Comparison of ENCODE assay signal across 1 cellular context in the genomic region with DNA sequence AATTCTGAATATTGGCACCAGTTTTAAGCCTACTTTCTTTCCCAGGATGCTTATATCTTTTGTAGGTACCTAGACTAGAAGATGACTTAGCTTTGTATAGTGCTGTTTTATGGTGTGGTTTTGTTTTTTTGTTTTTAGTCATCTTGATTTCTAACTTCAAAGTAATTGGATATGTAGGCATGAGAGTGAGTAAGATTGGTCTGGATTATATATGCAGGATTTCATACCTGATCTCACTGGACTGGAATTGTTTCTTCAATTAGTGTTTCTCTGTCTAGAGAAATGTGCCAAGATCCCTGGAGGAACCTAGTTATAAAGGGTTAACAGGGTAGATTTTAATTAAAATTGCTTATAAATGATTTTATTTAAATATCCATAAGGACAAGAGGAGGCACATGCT.
TF ChIP-seq lines count a peak whose summit lies in the region.

No MANE protein-coding gene starts in this region.

TF ChIP-seq in SK-N-SH treated with all-trans-retinoic acid at 6 μM for 48 hours, 23 proteins besides CTCF, POLR2A, EP300 and RAD21 (continued from another document):
- TF ChIP-seq ZNF8 (CRISPR knock-in tag; IDR thresholded peaks at IDR 0.05) (no peak), RARB (CRISPR knock-in tag; IDR thresholded peaks at IDR 0.05) (no peak), SNAI2 (CRISPR knock-in tag; IDR thresholded peaks at IDR 0.05) (no peak), ARNTL (CRISPR knock-in tag; IDR thresholded peaks at IDR 0.05; ENCODE audit: borderline replicate concordance, low read depth) (no peak), ZFP30 (CRISPR knock-in tag; IDR thresholded peaks at IDR 0.05) (no peak)
- TF ChIP-seq, protein P1, sequence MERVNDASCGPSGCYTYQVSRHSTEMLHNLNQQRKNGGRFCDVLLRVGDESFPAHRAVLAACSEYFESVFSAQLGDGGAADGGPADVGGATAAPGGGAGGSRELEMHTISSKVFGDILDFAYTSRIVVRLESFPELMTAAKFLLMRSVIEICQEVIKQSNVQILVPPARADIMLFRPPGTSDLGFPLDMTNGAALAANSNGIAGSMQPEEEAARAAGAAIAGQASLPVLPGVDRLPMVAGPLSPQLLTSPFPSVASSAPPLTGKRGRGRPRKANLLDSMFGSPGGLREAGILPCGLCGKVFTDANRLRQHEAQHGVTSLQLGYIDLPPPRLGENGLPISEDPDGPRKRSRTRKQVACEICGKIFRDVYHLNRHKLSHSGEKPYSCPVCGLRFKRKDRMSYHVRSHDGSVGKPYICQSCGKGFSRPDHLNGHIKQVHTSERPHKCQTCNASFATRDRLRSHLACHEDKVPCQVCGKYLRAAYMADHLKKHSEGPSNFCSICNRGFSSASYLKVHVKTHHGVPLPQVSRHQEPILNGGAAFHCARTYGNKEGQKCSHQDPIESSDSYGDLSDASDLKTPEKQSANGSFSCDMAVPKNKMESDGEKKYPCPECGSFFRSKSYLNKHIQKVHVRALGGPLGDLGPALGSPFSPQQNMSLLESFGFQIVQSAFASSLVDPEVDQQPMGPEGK (CRISPR knock-in tag; IDR thresholded peaks at IDR 0.05; ENCODE audit: borderline replicate concordance), result no peak
- TF ChIP-seq, protein P2, sequence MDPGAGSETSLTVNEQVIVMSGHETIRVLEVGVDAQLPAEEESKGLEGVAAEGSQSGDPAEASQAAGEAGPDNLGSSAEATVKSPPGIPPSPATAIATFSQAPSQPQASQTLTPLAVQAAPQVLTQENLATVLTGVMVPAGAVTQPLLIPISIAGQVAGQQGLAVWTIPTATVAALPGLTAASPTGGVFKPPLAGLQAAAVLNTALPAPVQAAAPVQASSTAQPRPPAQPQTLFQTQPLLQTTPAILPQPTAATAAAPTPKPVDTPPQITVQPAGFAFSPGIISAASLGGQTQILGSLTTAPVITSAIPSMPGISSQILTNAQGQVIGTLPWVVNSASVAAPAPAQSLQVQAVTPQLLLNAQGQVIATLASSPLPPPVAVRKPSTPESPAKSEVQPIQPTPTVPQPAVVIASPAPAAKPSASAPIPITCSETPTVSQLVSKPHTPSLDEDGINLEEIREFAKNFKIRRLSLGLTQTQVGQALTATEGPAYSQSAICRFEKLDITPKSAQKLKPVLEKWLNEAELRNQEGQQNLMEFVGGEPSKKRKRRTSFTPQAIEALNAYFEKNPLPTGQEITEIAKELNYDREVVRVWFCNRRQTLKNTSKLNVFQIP (CRISPR knock-in tag; IDR thresholded peaks at IDR 0.05; ENCODE audit: borderline replicate concordance, low read depth), result no peak
